In the genomic region with DNA sequence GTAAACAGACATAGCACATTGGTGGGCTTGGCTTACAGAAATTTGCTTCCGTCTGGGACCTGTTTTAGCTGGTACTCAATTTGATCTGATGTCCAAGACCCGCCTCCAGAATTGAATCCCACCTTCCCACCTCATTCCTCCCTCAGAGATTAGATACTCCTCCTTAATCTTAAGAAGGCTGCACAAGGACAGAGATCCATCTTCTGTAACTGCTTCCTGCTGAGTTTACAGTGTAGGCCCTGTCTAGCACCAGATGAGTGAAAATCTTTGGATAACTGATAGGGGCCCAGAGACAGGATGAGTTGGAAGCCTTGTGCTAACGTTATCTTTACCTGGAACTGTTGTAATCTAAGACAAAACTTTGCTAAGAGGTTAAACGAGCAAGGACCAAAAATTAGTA, we compare ENCODE assay signal across 27 cellular contexts.
"Had no signal": no experiment of that assay in that cellular context is flagged by ENCODE, and none has a peak within 500 bp of the region (broad histone marks: within the 10 kb centered on the region; RNA-seq: fewer than 3 reads in every experiment).

No MANE protein-coding gene starts in this region.

- H3K4me3 ChIP-seq: coronary artery, dorsolateral prefrontal cortex, esophagus squamous epithelium, gastrocnemius medialis, heart left ventricle, hepatocyte, left lung, lower lobe of right lung had no signal

- H3K4me2 ChIP-seq: hepatocyte had no signal

- ATAC-seq: esophagus mucosa; gastrocnemius medialis; heart left ventricle; left lung; left ventricle myocardium superior; lower lobe of right lung; naive thymus-derived CD4-positive, alpha-beta T cell had no signal

- H3K27ac ChIP-seq: coronary artery, dorsolateral prefrontal cortex, epithelial cell of prostate, esophagus squamous epithelium, gastrocnemius medialis, heart left ventricle, hepatocyte, left lung, lower lobe of right lung had no signal

- H2AFZ ChIP-seq: hepatocyte had no signal

- H3K27me3 Mint-ChIP-seq: naive thymus-derived CD4-positive, alpha-beta T cell had no signal

- DNase-seq: dermis blood vessel endothelial cell; dorsolateral prefrontal cortex; effector CD4-positive, alpha-beta T cell; effector memory CD4-positive, alpha-beta T cell; erythroblast; esophagus squamous epithelium; foreskin fibroblast; foreskin melanocyte; gastrocnemius medialis; heart left ventricle; hypothalamus; immature natural killer cell; islet precursor cell; kidney; kidney glomerular epithelial cell; left lung; left ventricle myocardium superior; lower lobe of right lung; mesenchymal stem cell; midbrain; naive thymus-derived CD4-positive, alpha-beta T cell had no signal

- H3K9me3 ChIP-seq: esophagus squamous epithelium, gastrocnemius medialis, heart left ventricle, left lung, lower lobe of right lung had no signal

- H3K4me1 ChIP-seq: esophagus squamous epithelium, gastrocnemius medialis, heart left ventricle, left lung, lower lobe of right lung had no signal

- H3K27me3 ChIP-seq: dorsolateral prefrontal cortex, esophagus squamous epithelium, gastrocnemius medialis, heart left ventricle, hepatocyte, left lung had no signal

- FAIRE-seq: colon, endometrium, kidney had no signal

- H3K4me3 Mint-ChIP-seq: immature natural killer cell; naive thymus-derived CD4-positive, alpha-beta T cell had no signal
